Comparison of ENCODE assay signal across 1 cellular context in the genomic region with DNA sequence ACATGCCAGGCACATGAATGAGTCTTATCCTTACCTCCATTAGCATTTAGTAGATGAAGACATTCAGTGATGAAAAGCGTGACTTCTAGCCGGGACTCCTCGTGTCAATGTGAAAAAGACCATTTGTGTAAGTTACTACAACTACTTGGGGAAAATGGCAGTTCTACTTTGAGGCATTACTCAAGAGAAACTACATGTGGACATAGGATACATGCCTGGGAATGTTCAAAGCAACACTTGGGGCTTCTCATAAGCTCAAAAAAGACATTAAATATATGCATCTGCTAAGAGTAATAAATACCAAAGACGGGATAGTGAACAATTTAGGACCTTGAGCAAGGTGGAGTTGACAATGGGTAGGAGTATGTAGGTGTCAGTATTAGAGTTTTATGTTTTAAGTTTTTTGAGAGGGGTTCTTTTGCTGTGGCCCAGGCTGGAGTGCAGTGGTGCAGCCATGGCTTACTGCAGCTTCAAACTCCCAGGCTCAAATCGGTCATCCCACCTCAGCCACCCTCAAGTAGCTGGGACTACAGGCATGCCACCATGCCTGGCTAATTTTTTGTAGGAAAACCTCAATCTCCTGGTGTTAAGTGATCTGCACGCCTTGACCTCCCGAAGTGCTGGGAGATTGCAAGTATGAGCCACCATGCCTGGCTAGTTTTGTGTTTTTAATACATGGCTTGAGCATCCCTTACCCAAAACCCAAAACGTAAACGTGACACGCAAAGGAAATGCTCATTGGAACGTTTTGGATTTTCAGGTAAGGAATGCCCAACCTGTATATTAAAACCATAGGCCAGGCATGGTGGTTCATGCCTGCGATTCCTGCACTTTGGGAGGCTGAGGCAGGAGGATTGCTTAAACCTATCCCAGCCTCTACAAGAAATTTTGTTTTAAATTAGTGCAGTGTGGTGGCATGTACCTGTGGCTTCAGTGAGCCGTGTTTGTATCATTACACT.
TF ChIP-seq lines count a peak whose summit lies in the region.

No MANE protein-coding gene starts in this region.

TF ChIP-seq in A549, 52 proteins besides CTCF, POLR2A, EP300 and RAD21 (continued from another document):
- TF ChIP-seq, protein P1, sequence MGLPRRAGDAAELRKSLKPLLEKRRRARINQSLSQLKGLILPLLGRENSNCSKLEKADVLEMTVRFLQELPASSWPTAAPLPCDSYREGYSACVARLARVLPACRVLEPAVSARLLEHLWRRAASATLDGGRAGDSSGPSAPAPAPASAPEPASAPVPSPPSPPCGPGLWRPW (IDR thresholded peaks at IDR 0.05): no peak
- no peak for TF ChIP-seq HDAC2 (IDR thresholded peaks at IDR 0.05)
- TF ChIP-seq E2F6 (IDR thresholded peaks at IDR 0.05; ENCODE audit: borderline replicate concordance, low read depth): 0 out of 2 replicates have a peak, but pooled peaks have one; percentile 4
- TF ChIP-seq, protein P2, sequence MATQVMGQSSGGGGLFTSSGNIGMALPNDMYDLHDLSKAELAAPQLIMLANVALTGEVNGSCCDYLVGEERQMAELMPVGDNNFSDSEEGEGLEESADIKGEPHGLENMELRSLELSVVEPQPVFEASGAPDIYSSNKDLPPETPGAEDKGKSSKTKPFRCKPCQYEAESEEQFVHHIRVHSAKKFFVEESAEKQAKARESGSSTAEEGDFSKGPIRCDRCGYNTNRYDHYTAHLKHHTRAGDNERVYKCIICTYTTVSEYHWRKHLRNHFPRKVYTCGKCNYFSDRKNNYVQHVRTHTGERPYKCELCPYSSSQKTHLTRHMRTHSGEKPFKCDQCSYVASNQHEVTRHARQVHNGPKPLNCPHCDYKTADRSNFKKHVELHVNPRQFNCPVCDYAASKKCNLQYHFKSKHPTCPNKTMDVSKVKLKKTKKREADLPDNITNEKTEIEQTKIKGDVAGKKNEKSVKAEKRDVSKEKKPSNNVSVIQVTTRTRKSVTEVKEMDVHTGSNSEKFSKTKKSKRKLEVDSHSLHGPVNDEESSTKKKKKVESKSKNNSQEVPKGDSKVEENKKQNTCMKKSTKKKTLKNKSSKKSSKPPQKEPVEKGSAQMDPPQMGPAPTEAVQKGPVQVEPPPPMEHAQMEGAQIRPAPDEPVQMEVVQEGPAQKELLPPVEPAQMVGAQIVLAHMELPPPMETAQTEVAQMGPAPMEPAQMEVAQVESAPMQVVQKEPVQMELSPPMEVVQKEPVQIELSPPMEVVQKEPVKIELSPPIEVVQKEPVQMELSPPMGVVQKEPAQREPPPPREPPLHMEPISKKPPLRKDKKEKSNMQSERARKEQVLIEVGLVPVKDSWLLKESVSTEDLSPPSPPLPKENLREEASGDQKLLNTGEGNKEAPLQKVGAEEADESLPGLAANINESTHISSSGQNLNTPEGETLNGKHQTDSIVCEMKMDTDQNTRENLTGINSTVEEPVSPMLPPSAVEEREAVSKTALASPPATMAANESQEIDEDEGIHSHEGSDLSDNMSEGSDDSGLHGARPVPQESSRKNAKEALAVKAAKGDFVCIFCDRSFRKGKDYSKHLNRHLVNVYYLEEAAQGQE (IDR thresholded peaks at IDR 0.05): no peak; the same call in 1 of the 2 replicates
- no peak for TF ChIP-seq RNF2 (IDR thresholded peaks at IDR 0.05; ENCODE audit: borderline replicate concordance, low read depth)
- TF ChIP-seq JUNB (IDR thresholded peaks at IDR 0.05): no peak
- TF ChIP-seq FOSB (CRISPR knock-in tag; IDR thresholded peaks at IDR 0.05): peak; percentile 62; the same call in 1 of the 2 replicates
- TF ChIP-seq ESRRA (IDR thresholded peaks at IDR 0.05; ENCODE audit: borderline replicate concordance, low read length): no peak
- peak; percentile 79 for TF ChIP-seq HOXA7 (CRISPR knock-in tag; IDR thresholded peaks at IDR 0.05)
- no peak for TF ChIP-seq MAFK (IDR thresholded peaks at IDR 0.05; ENCODE audit: partially characterized antibody)
- TF ChIP-seq, protein P3, sequence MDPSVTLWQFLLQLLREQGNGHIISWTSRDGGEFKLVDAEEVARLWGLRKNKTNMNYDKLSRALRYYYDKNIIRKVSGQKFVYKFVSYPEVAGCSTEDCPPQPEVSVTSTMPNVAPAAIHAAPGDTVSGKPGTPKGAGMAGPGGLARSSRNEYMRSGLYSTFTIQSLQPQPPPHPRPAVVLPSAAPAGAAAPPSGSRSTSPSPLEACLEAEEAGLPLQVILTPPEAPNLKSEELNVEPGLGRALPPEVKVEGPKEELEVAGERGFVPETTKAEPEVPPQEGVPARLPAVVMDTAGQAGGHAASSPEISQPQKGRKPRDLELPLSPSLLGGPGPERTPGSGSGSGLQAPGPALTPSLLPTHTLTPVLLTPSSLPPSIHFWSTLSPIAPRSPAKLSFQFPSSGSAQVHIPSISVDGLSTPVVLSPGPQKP (IDR thresholded peaks at IDR 0.05; ENCODE audit: low read depth, low read length): no peak
- TF ChIP-seq, protein P4, sequence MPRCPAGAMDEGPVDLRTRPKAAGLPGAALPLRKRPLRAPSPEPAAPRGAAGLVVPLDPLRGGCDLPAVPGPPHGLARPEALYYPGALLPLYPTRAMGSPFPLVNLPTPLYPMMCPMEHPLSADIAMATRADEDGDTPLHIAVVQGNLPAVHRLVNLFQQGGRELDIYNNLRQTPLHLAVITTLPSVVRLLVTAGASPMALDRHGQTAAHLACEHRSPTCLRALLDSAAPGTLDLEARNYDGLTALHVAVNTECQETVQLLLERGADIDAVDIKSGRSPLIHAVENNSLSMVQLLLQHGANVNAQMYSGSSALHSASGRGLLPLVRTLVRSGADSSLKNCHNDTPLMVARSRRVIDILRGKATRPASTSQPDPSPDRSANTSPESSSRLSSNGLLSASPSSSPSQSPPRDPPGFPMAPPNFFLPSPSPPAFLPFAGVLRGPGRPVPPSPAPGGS (IDR thresholded peaks at IDR 0.05): 0 out of 3 replicates have a peak, but pooled peaks have one; percentile 10
- TF ChIP-seq GATA3 (IDR thresholded peaks at IDR 0.05; ENCODE audit: borderline replicate concordance): 0 out of 2 replicates have a peak, but pooled peaks have one; percentile 20
- TF ChIP-seq TFCP2L1 (CRISPR knock-in tag; IDR thresholded peaks at IDR 0.05): no peak; the same call in none of the 2 replicates
- TF ChIP-seq SREBF2 (IDR thresholded peaks at IDR 0.05): no peak
- TF ChIP-seq HOXB13 (CRISPR knock-in tag; IDR thresholded peaks at IDR 0.05; ENCODE audit: low read depth): no peak
- TF ChIP-seq ZNF302 (CRISPR knock-in tag; IDR thresholded peaks at IDR 0.05): no peak
- no peak for TF ChIP-seq EHMT2 (IDR thresholded peaks at IDR 0.05; ENCODE audit: low read depth)
- TF ChIP-seq, protein P5, sequence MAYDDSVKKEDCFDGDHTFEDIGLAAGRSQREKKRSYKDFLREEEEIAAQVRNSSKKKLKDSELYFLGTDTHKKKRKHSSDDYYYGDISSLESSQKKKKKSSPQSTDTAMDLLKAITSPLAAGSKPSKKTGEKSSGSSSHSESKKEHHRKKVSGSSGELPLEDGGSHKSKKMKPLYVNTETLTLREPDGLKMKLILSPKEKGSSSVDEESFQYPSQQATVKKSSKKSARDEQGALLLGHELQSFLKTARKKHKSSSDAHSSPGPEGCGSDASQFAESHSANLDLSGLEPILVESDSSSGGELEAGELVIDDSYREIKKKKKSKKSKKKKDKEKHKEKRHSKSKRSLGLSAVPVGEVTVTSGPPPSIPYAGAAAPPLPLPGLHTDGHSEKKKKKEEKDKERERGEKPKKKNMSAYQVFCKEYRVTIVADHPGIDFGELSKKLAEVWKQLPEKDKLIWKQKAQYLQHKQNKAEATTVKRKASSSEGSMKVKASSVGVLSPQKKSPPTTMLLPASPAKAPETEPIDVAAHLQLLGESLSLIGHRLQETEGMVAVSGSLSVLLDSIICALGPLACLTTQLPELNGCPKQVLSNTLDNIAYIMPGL (CRISPR knock-in tag; IDR thresholded peaks at IDR 0.05; ENCODE audit: borderline replicate concordance): no peak
- peak; percentile 30 to 65; a peak in 3 of 5 replicates for TF ChIP-seq JUN (IDR thresholded peaks at IDR 0.05)
- 0 out of 2 replicates have a peak, but pooled peaks have one; percentile 54 for TF ChIP-seq TP53 (CRISPR knock-in tag; IDR thresholded peaks at IDR 0.05)
TF ChIP-seq in A549: peak in this region for 11.
